Comparison of ENCODE assay signal across 34 cellular contexts in the genomic region with DNA sequence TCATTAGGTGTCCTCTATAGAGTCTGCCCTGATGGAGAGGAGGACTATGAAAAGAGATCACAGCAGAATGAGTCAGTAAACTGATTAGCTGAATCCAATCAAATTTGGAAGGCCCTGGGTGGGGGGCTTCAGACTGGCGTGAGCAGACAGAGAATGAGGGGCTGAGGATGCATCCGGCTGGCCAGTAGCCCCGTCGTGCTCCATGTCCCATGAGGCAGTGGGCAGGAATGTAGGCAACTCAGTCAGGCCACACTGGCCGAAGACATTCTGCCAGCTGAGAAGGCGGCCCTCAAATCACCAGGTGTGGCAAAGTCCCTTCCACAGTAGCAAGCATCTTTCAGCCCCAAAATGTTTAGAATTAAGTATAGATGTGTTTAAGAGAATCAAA. TPM values are rescaled to one million over a fixed set of nuclear protein-coding genes. Genes with fewer than 3 reads are reported as not detected.
"Had no signal": no experiment of that assay in that cellular context is flagged by ENCODE, and none has a peak within 500 bp of the region (broad histone marks: within the 10 kb centered on the region; RNA-seq: fewer than 3 reads in every experiment).

No MANE protein-coding gene starts in this region.

- DNase-seq: naive B cell; naive thymus-derived CD8-positive, alpha-beta T cell; nephron progenitor cell; nucleus accumbens; ovary; psoas muscle; right cardiac atrium; right lobe of liver; sigmoid colon; small intestine; spleen; stimulated activated CD4-positive, alpha-beta T cell treated with anti-CD3 and anti-CD28 coated beads, Interleukin-12 subunit alpha, Interleukin-12 subunit beta, amount 100 ng/mL, for 4 hours; stimulated activated CD4-positive, alpha-beta T cell treated with anti-CD3 and anti-CD28 coated beads, Interleukin-1b, Interleukin-23, amount 100 ng/mL, for 48 hours; stimulated activated CD4-positive, alpha-beta T cell treated with anti-CD3 and anti-CD28 coated beads, Interleukin-4, amount 100 ng/mL, for 1 hour; stimulated activated CD4-positive, alpha-beta T cell treated with anti-CD3 and anti-CD28 coated beads, Interleukin-4, amount 100 ng/mL, for 4 hours; stimulated activated CD8-positive, alpha-beta memory T cell treated with anti-CD3 and anti-CD28 coated beads, Interleukin-4, amount 100 ng/mL, for 48 hours; stimulated activated naive CD4-positive, alpha-beta T cell; stimulated activated naive CD8-positive, alpha-beta T cell treated with anti-CD3 and anti-CD28 coated beads, Interleukin-15, amount 100 ng/mL, for 72 hours; stimulated activated naive CD8-positive, alpha-beta T cell treated with anti-CD3 and anti-CD28 coated beads, Interleukin-15, Interleukin-2, amounts not matched to agents 100 U/mL and 50 U/mL, for 24 hours; substantia nigra; testis; tibial artery; transverse colon; upper lobe of right lung; uterus had no signal

- H3K9me3 ChIP-seq: neutrophil, ovary, psoas muscle, right lobe of liver, sigmoid colon, spleen, suprapubic skin, testis, tibial artery, transverse colon, upper lobe of right lung, uterus had no signal

- H3K27ac Mint-ChIP-seq: naive B cell; naive thymus-derived CD8-positive, alpha-beta T cell; natural killer cell treated with Interleukin-12 subunit alpha and Interleukin-12 subunit beta and Interleukin-15 and Interleukin-18, amount 100 ng/mL, for 72 hours; nephron progenitor cell; progenitor cell of endocrine pancreas; stimulated activated memory B cell treated with anti-CD40 and anti-IgM and Interleukin-4, amounts not matched to agents 10 μg/mL and 1 μg/mL and 100 μg/mL, for 72 hours; stimulated activated naive CD8-positive, alpha-beta T cell treated with anti-CD3 and anti-CD28 coated beads, Interleukin-15, amount 100 ng/mL, for 72 hours; type B pancreatic cell had no signal

- H3K4me3 ChIP-seq: ovary, psoas muscle, right lobe of liver, sigmoid colon, spleen, suprapubic skin, testis, tibial artery, transverse colon, upper lobe of right lung, uterus had no signal

- H3K36me3 ChIP-seq: neutrophil, ovary, right lobe of liver, sigmoid colon, spleen, suprapubic skin, tibial artery, transverse colon, upper lobe of right lung, uterus had no signal

- H3K27me3 ChIP-seq: ovary, right lobe of liver, testis had no signal

- H3K9ac ChIP-seq: parathyroid adenoma had no signal

- H3K4me1 Mint-ChIP-seq: naive B cell; stimulated activated memory B cell treated with anti-CD40 and anti-IgM and Interleukin-4, amounts not matched to agents 10 μg/mL and 1 μg/mL and 100 μg/mL, for 72 hours; stimulated activated naive CD8-positive, alpha-beta T cell treated with anti-CD3 and anti-CD28 coated beads, Interleukin-15, amount 100 ng/mL, for 72 hours had no signal

- H2AFZ ChIP-seq: parathyroid adenoma had no signal

- H3K9me3 Mint-ChIP-seq: naive thymus-derived CD8-positive, alpha-beta T cell; natural killer cell treated with Interleukin-12 subunit alpha and Interleukin-12 subunit beta and Interleukin-15 and Interleukin-18, amount 100 ng/mL, for 72 hours; nephron progenitor cell; neural crest cell; stimulated activated memory B cell treated with anti-CD40 and anti-IgM and Interleukin-4, amounts not matched to agents 10 μg/mL and 1 μg/mL and 100 μg/mL, for 72 hours; stimulated activated naive CD8-positive, alpha-beta T cell treated with anti-CD3 and anti-CD28 coated beads, Interleukin-15, amount 100 ng/mL, for 72 hours; type B pancreatic cell had no signal

- H3K27ac ChIP-seq: neutrophil, ovary, parathyroid adenoma, psoas muscle, right lobe of liver, sigmoid colon, spleen, suprapubic skin, testis, tibial artery, transverse colon, upper lobe of right lung, uterus had no signal

- ATAC-seq: naive thymus-derived CD8-positive, alpha-beta T cell; psoas muscle; right lobe of liver; stimulated activated memory B cell treated with anti-CD40 and anti-IgM and Interleukin-4, amounts not matched to agents 10 μg/mL and 1 μg/mL and 100 μg/mL, for 72 hours; stimulated activated naive CD8-positive, alpha-beta T cell treated with anti-CD3 and anti-CD28 coated beads, Interleukin-15, amount 100 ng/mL, for 72 hours; stimulated activated naive CD8-positive, alpha-beta T cell treated with anti-CD3 and anti-CD28 coated beads, Interleukin-15, Interleukin-2, amounts not matched to agents 100 U/mL and 50 U/mL, for 24 hours; upper lobe of right lung had no signal

- H3K36me3 Mint-ChIP-seq: naive B cell; naive thymus-derived CD8-positive, alpha-beta T cell; natural killer cell treated with Interleukin-12 subunit alpha and Interleukin-12 subunit beta and Interleukin-15 and Interleukin-18, amount 100 ng/mL, for 72 hours; stimulated activated memory B cell treated with anti-CD40 and anti-IgM and Interleukin-4, amounts not matched to agents 10 μg/mL and 1 μg/mL and 100 μg/mL, for 72 hours; type B pancreatic cell had no signal

- H3K4me1 ChIP-seq: parathyroid adenoma, psoas muscle, right lobe of liver, sigmoid colon, spleen, suprapubic skin, testis, tibial artery, transverse colon, upper lobe of right lung, uterus had no signal

- H3K4me3 Mint-ChIP-seq: naive B cell; naive thymus-derived CD8-positive, alpha-beta T cell; natural killer cell treated with Interleukin-12 subunit alpha and Interleukin-12 subunit beta and Interleukin-15 and Interleukin-18, amount 100 ng/mL, for 72 hours; nephron progenitor cell; neural crest cell; stimulated activated memory B cell treated with anti-CD40 and anti-IgM and Interleukin-4, amounts not matched to agents 10 μg/mL and 1 μg/mL and 100 μg/mL, for 72 hours; stimulated activated naive CD8-positive, alpha-beta T cell treated with anti-CD3 and anti-CD28 coated beads, Interleukin-15, amount 100 ng/mL, for 72 hours; type B pancreatic cell had no signal

- FAIRE-seq: small intestine had no signal

RNA-seq across cellular contexts. Expression of a gene that starts 25.7 kb away (rescaled TPM):
- total RNA-seq: natural killer cell treated with Interleukin-12 subunit alpha and Interleukin-12 subunit beta and Interleukin-15 and Interleukin-18, amount 100 ng/mL, for 72 hours had no signal

RNA-seq across cellular contexts. Expression of a gene that starts 44.2 kb away (rescaled TPM):
- total RNA-seq: naive thymus-derived CD8-positive, alpha-beta T cell; natural killer cell treated with Interleukin-12 subunit alpha and Interleukin-12 subunit beta and Interleukin-15 and Interleukin-18, amount 100 ng/mL, for 72 hours; progenitor cell of endocrine pancreas; psoas muscle; right lobe of liver; skeletal muscle tissue; suprapubic skin had no signal
- polyA plus RNA-seq: naive thymus-derived CD8-positive, alpha-beta T cell had no signal
